ENCODE assay signal across 21 cellular contexts in genomic region chr20:48006036-48006833, GRCh38.
A peak's percentile ranks its signal among the peaks of the same experiment; 100 is the strongest.
DNase-seq lines count a peak whose midpoint lies in the region; ATAC-seq and TF ChIP-seq lines count a peak whose summit lies in the region.
"Had no signal": no experiment of that assay in that cellular context is flagged by ENCODE, and none has a peak within 500 bp of the region (broad histone marks: within the 10 kb centered on the region; RNA-seq: fewer than 3 reads in every experiment).

No MANE protein-coding gene starts in this region.

- DNase-seq in EH (ENCODE audit: low read depth) = peak; percentile 81
- DNase-seq in MG63 = peak; percentile 65
- DNase-seq in adrenal gland = peak in 6 of 7 donors; percentile 41 to 80 (median 56)
- no peak for DNase-seq in neuronal stem cell (ENCODE audit: low spot score)
- DNase-seq in NCI-H345 treated with DMSO at 0.1 percent for 48 hours (lab: John Stamatoyannopoulos, UW; ENCODE audit: unreplicated experiment) = no peak
- no peak for DNase-seq in DMS53 treated with DMSO at 0.1 percent for 48 hours (lab: John Stamatoyannopoulos, UW; ENCODE audit: unreplicated experiment)
- no peak for DNase-seq in activated CD8-positive, alpha-beta memory T cell treated with anti-CD3 and anti-CD28 coated beads, Interleukin-2, amount 50 U/mL, for 48 hours
- DNase-seq: activated CD4-positive, alpha-beta T cell treated with anti-CD3 and anti-CD28 coated beads, Interleukin-2, amount 10 ng/mL, durations not matched to agents 24 days and 14 days; activated naive CD4-positive, alpha-beta T cell treated with Interleukin-2 at 50 U/mL for 16 hours; activated T-cell treated with anti-CD3 and anti-CD28 coated beads for 4 hours; AML-193; GDM1; hippocampal formation; mesendoderm; natural killer cell; NCI-H2081; NCI-H524 treated with DMSO at 0.1 percent for 48 hours; stimulated activated CD4-positive, alpha-beta T cell treated with anti-CD3 and anti-CD28 coated beads, Interleukin-4, amount 100 ng/mL, for 1 hour had no signal

- no peak for TF ChIP-seq POLR2A in adrenal gland (IDR thresholded peaks at IDR 0.05)

- peak overlapping the region; percentile 51 for H2AK5ac ChIP-seq in neuronal stem cell (ENCODE audit: low read depth, low read length)

- H3K36me3 ChIP-seq in MG63 (no peaks in the 10 kb centered on the region), adrenal gland (replicated peaks in 1 of 2) (no peaks in the 10 kb centered on the region), neuronal stem cell (replicated peaks in 1 of 2; ENCODE audit: control insufficient read depth in 2 of 2, insufficient read depth in 2 of 2, low read length in 2 of 2) (no peaks in the 10 kb centered on the region)
- H3K36me3 ChIP-seq: suprapubic skin had no signal

- no peak overlapping the region for H2BK15ac ChIP-seq in neuronal stem cell (ENCODE audit: low read length)

- no peak overlapping the region for H3K14ac ChIP-seq in neuronal stem cell (ENCODE audit: low read length)

- H2BK5ac ChIP-seq in neuronal stem cell (ENCODE audit: low read length) = peak overlapping the region; percentile 42

- H3K9ac ChIP-seq in neuronal stem cell (ENCODE audit: low read depth, low read length, poor library complexity) = no peak overlapping the region

- H3K4me2 ChIP-seq in neuronal stem cell (ENCODE audit: insufficient read depth, low read length, poor library complexity, severe bottlenecking) = no peak overlapping the region

- H3K18ac ChIP-seq in neuronal stem cell (ENCODE audit: low read length) = peak overlapping the region; percentile 67

- H4K8ac ChIP-seq in neuronal stem cell (ENCODE audit: low read depth, low read length) = no peak overlapping the region

- WGBS in adrenal gland, 4 donors = 33 to 55% (median 47%) methylated on average over 9 to 14 of the region's 14 CpGs
- no CpG with 5 or more reads among the region's 14 CpGs for WGBS in neuronal stem cell (ENCODE audit: extremely low coverage in 2 of 2, insufficient read length in 2 of 2, insufficient replicate concordance in 1 of 2), 2 donors

- H3K4ac ChIP-seq in neuronal stem cell (ENCODE audit: low read length) = no peak overlapping the region

- H3K4me3 ChIP-seq in MG63 = no peak overlapping the region
- H3K4me3 ChIP-seq in adrenal gland = no peak overlapping the region
- no peak overlapping the region for H3K4me3 ChIP-seq in neuronal stem cell (ENCODE audit: low read length in 2 of 2)
- H3K4me3 ChIP-seq: skin epidermis, suprapubic skin had no signal

- H3K4me1 ChIP-seq in adrenal gland (replicated peaks in 1 of 2) (peaks cover 0 to 5% of the 10 kb centered on the region in 2 donors), neuronal stem cell (ENCODE audit: control insufficient read depth in 2 of 2, insufficient read depth in 1 of 2, low read depth in 1 of 2, low read length in 2 of 2) (peaks cover 0 to 3% of the 10 kb centered on the region in 2 donors)
- H3K4me1 ChIP-seq: suprapubic skin had no signal

- H3K9me3 ChIP-seq in MG63 = peaks cover 36% of the 10 kb centered on the region
- no peaks in the 10 kb centered on the region for H3K9me3 ChIP-seq in adrenal gland (replicated peaks in 1 of 3)
- H3K9me3 ChIP-seq in neuronal stem cell (replicated peaks in 1 of 2; ENCODE audit: control insufficient read depth in 2 of 2, insufficient read depth in 1 of 2, low read depth in 1 of 2, low read length in 2 of 2) = peaks cover 2% of the 10 kb centered on the region in 2 donors
- H3K9me3 ChIP-seq: suprapubic skin had no signal

- TF ChIP-seq CTCF in adrenal gland (IDR thresholded peaks at IDR 0.05) = no peak

- H2BK120ac ChIP-seq in neuronal stem cell (ENCODE audit: low read depth, low read length) = no peak overlapping the region

- intact Hi-C loops in adrenal gland (cut with DNase I) = no loop called here

- H2BK12ac ChIP-seq in neuronal stem cell (ENCODE audit: low read length) = peak overlapping the region; percentile 65

- H3K27ac ChIP-seq in adrenal gland (no peak overlapping the region), neuronal stem cell (replicated peaks; ENCODE audit: low read length) (no peak overlapping the region)
- H3K27ac ChIP-seq: suprapubic skin had no signal

- H2AFZ ChIP-seq in neuronal stem cell (ENCODE audit: low read length) = no peak overlapping the region

- no peaks in the 10 kb centered on the region for H3K79me1 ChIP-seq in neuronal stem cell (ENCODE audit: low read depth, low read length)

- ATAC-seq in GM18858 (IDR thresholded peaks at IDR 0.05; ENCODE audit: unreplicated experiment) = no peak
- ATAC-seq: natural killer cell had no signal

- H3K27me3 ChIP-seq in MG63 (no peaks in the 10 kb centered on the region), adrenal gland (no peaks in the 10 kb centered on the region), neuronal stem cell (ENCODE audit: control insufficient read depth in 3 of 3, insufficient read depth in 3 of 3, low read depth in 1 of 3, low read length in 3 of 3) (no peaks in the 10 kb centered on the region)

- no peak overlapping the region for H3K23ac ChIP-seq in neuronal stem cell (ENCODE audit: low read depth, low read length, poor library complexity)

- no peak overlapping the region for H4K91ac ChIP-seq in neuronal stem cell (ENCODE audit: low read depth, low read length, poor library complexity)

Comparison
In these comparisons a context has a peak if more than half of its experiments do, and no peak if none do; other contexts are left out.
1. DNase-seq: peak in EH (single experiment), MG63 (single experiment) and adrenal gland (6 of 7); none in neuronal stem cell (single experiment), NCI-H345 treated with DMSO at 0.1 percent for 48 hours (single experiment), DMS53 treated with DMSO at 0.1 percent for 48 hours (single experiment) and activated CD8-positive, alpha-beta memory T cell treated with anti-CD3 and anti-CD28 coated beads, Interleukin-2, amount 50 U/mL, for 48 hours (single experiment).